In the genomic region with DNA sequence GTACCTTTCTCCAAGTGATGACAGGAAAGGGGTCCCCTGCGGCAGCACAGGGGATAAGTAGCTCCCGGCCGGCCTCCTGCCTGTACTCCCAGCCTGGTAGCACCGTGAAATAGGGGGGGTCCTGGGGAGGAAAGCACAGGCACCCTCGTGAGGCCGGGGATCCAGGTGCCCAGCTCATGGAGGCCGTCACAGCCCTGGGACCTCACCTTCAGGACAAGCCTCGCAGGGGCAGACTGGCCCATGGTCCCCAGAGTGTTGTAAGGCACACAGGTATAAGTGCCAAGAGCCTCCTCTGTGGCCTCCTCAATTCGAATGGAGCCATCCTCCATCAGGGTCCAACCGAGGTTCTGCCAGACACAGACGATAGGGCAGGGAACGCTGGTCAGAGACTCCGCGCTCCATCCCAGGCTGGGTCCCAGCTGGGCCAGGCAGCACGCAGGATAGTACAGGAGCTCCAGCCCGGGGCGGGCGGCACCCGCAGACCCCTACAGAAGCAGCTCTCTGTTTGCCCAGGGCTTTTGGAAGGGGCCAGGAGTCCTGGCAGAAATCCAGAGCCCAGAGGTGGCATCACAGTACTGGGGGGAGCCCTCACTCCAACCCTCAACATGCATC, we compare ENCODE assay signal across 20 cellular contexts. TPM values are rescaled to one million over a fixed set of nuclear protein-coding genes. Genes with fewer than 3 reads are reported as not detected.
DNase-seq lines count a peak whose midpoint lies in the region; ATAC-seq and TF ChIP-seq lines count a peak whose summit lies in the region.
"Had no signal": no experiment of that assay in that cellular context is flagged by ENCODE, and none has a peak within 500 bp of the region (broad histone marks: within the 10 kb centered on the region; RNA-seq: fewer than 3 reads in every experiment).

No MANE protein-coding gene starts in this region.

- H3K9me3 Mint-ChIP-seq in activated naive CD4-positive, alpha-beta T cell treated with anti-CD3 and anti-CD28 coated beads, Interleukin-2, amount 50 U/mL, for 72 hours, result no peaks in the 10 kb centered on the region
- H3K9me3 Mint-ChIP-seq: H9, HFFc6 had no signal

- peaks cover 0 to 47% of the 10 kb centered on the region in 2 donors for H3K36me3 ChIP-seq in gastroesophageal sphincter

- H3K36me3 Mint-ChIP-seq in activated naive CD4-positive, alpha-beta T cell treated with anti-CD3 and anti-CD28 coated beads, Interleukin-2, amount 50 U/mL, for 72 hours, result peaks cover 6 to 7% of the 10 kb centered on the region in 2 donors

- no CpG with 5 or more reads among the region's 19 CpGs for whole genome bisulfite sequencing in gastroesophageal sphincter (ENCODE audit: low coverage in 1 of 2), 2 donors

- H3K27ac ChIP-seq in VCaP, result peak overlapping the region; percentile 99; the same call in 1 of the 2 replicates
- H3K27ac ChIP-seq in gastroesophageal sphincter, result peak overlapping the region; percentile 23 to 75 (median 60)
- H3K27ac ChIP-seq: RWPE1 had no signal

- H3K4me1 ChIP-seq in gastroesophageal sphincter, result peaks cover 0 to 69% (median 12%) of the 10 kb centered on the region in 3 donors

- H3K9me3 ChIP-seq in gastroesophageal sphincter, result no peaks in the 10 kb centered on the region
- H3K9me3 ChIP-seq: BE2C had no signal

- H3K27ac Mint-ChIP-seq in activated naive CD4-positive, alpha-beta T cell treated with anti-CD3 and anti-CD28 coated beads, Interleukin-2, amount 50 U/mL, for 72 hours, result peak overlapping the region; percentile 52 to 81
- H3K27ac Mint-ChIP-seq: H9, HFFc6 had no signal

- no peaks in the 10 kb centered on the region for H3K27me3 ChIP-seq in gastroesophageal sphincter
- H3K27me3 ChIP-seq: BE2C had no signal

- no peak for TF ChIP-seq POLR2A in gastroesophageal sphincter (IDR thresholded peaks at IDR 0.05)

- H3K4me3 ChIP-seq in gastroesophageal sphincter, result no peak overlapping the region

- no peak for TF ChIP-seq EP300 in gastroesophageal sphincter (IDR thresholded peaks at IDR 0.05)

- DNase-seq in activated naive CD4-positive, alpha-beta T cell treated with anti-CD3 and anti-CD28 coated beads, Interleukin-2, amount 50 U/mL, for 72 hours (ENCODE audit: low spot score in 2 of 2), result no peak
- DNase-seq in activated naive CD4-positive, alpha-beta T cell treated with Interleukin-2 at 50 U/mL for 16 hours, result no peak
- DNase-seq in NCI-H2196 (lab: John Stamatoyannopoulos, UW; ENCODE audit: unreplicated experiment), result no peak
- DNase-seq: DMS79; HFFc6; Karpas-422; MV-4-11; NCI-H1105 treated with DMSO at 0.1 percent for 48 hours; NCI-H2029 treated with DMSO at 0.1 percent for 48 hours; NCI-H345; NCI-H524; NCI-H774; NK-92 treated with Interleukin-12 subunit alpha and Interleukin-12 subunit beta, amount 100 ng/mL, for 24 hours had no signal

- no peak for ATAC-seq in activated naive CD4-positive, alpha-beta T cell treated with anti-CD3 and anti-CD28 coated beads, Interleukin-2, amount 50 U/mL, for 72 hours
- ATAC-seq in gastroesophageal sphincter (no peak), HG02852 (IDR thresholded peaks at IDR 0.05; ENCODE audit: unreplicated experiment) (no peak), GM19452 (IDR thresholded peaks at IDR 0.05; ENCODE audit: unreplicated experiment) (no peak)

- TF ChIP-seq CTCF in VCaP (conservative IDR thresholded peaks at IDR 0.05), result no peak
- TF ChIP-seq CTCF in gastroesophageal sphincter (IDR thresholded peaks at IDR 0.05), result no peak

RNA-seq across cellular contexts. Expression of gene IGSF9B, which starts 25.2 kb away (rescaled TPM):
- total RNA-seq in activated naive CD4-positive, alpha-beta T cell treated with anti-CD3 and anti-CD28 coated beads, Interleukin-2, amount 50 U/mL, for 72 hours, result 100 to 1,000 TPM; 119 TPM
- 100 to 1,000 TPM in 1 of 4 donors, 10 to 100 TPM in 3; 24.1 to 120 (median 43.3) TPM for total RNA-seq in gastroesophageal sphincter
- total RNA-seq: HFFc6 had no signal
